9 cellular contexts compared by ENCODE assay signal in genomic region chr1:23167353-23168078, GRCh38. TPM values are rescaled to one million over a fixed set of nuclear protein-coding genes. Genes with fewer than 3 reads are reported as not detected.
DNase-seq lines count a peak whose midpoint lies in the region; ATAC-seq and TF ChIP-seq lines count a peak whose summit lies in the region.
"Had no signal": no experiment of that assay in that cellular context is flagged by ENCODE, and none has a peak within 500 bp of the region (broad histone marks: within the 10 kb centered on the region; RNA-seq: fewer than 3 reads in every experiment).

No MANE protein-coding gene starts in this region.

- WGBS in body of pancreas, 2 donors, result 0 to 4% methylated on average over 7 to 43 of the region's 45 CpGs

- peak overlapping the region in 6 of 7 donors; percentile 68 to 89 (median 78) for H3K27ac Mint-ChIP-seq in CD4-positive, alpha-beta memory T cell
- H3K27ac Mint-ChIP-seq in HFFc6, result peak overlapping the region; percentile 75

- CTCF ChIA-PET in CD4-positive, alpha-beta memory T cell (lab: Charles Lee; ENCODE audit: partially characterized antibody), result interaction anchor here (0.8 to 13.6 kb wide), 5 partner anchors 17 to 69 kb away, joined by 3 to 126 read pairs (median 4); no protein-coding TSS in a partner anchor

- peak in 2 of 3 donors; percentile 22 to 30 for TF ChIP-seq POLR2A in body of pancreas (IDR thresholded peaks at IDR 0.05)

- peak overlapping the region; percentile 47 to 66 for H3K4me3 ChIP-seq in CD4-positive, alpha-beta memory T cell (ENCODE audit: low read length in 2 of 2)
- H3K4me3 ChIP-seq in body of pancreas, result peak overlapping the region; percentile 16 to 27
- peak overlapping the region; percentile 71 for H3K4me3 ChIP-seq in iPS-11a (ENCODE audit: low read depth, low read length)

- ATAC-seq in body of pancreas, result peak; percentile 55
- no peak for ATAC-seq in sciatic nerve
- no peak for ATAC-seq in HG03039 (IDR thresholded peaks at IDR 0.05; ENCODE audit: unreplicated experiment)
- ATAC-seq in HG02981 (IDR thresholded peaks at IDR 0.05; ENCODE audit: unreplicated experiment), result no peak

- peaks cover 0 to 4% of the 10 kb centered on the region in 2 donors for H3K36me3 Mint-ChIP-seq in CD4-positive, alpha-beta memory T cell
- no peaks in the 10 kb centered on the region for H3K36me3 Mint-ChIP-seq in HFFc6 (ENCODE audit: low read depth)

- no peak for TF ChIP-seq CTCF in HFFc6 (IDR thresholded peaks at IDR 0.05)
- no peak for TF ChIP-seq CTCF in body of pancreas (IDR thresholded peaks at IDR 0.05)

- H3K4me1 ChIP-seq in CD4-positive, alpha-beta memory T cell (ENCODE audit: insufficient read depth, low read length), result peaks cover 23% of the 10 kb centered on the region
- peaks cover 8% of the 10 kb centered on the region for H3K4me1 ChIP-seq in body of pancreas

- H3K27me3 ChIP-seq in CD4-positive, alpha-beta memory T cell (ENCODE audit: insufficient read depth, low read length), result no peaks in the 10 kb centered on the region
- H3K27me3 ChIP-seq in body of pancreas, result no peaks in the 10 kb centered on the region

- H3K27me3 Mint-ChIP-seq in CD4-positive, alpha-beta memory T cell, result no peaks in the 10 kb centered on the region
- H3K27me3 Mint-ChIP-seq in HFFc6 (ENCODE audit: insufficient read depth), result peaks cover 2% of the 10 kb centered on the region

- intact Hi-C loops in CD4-positive, alpha-beta memory T cell (cut with micrococcal nuclease), result loop anchor here (1.0 to 5.0 kb wide), 3 partner anchors 49 to 150 kb away; partner anchors contain the start of genes KDM1A and TEX46
- intact Hi-C loops in body of pancreas (cut with DNase I), result no loop called here
- intact Hi-C loops in sciatic nerve (cut with DNase I), result no loop called here

- DNase-seq in CD4-positive, alpha-beta memory T cell, result peak; percentile 26 to 61 (median 35)
- DNase-seq in HFFc6, result peak; percentile 43
- DNase-seq in T-helper 2 cell, result peak in 4 of 5 experiments; percentile 8 to 37 (median 18)
- DNase-seq in body of pancreas, result peak; percentile 42 to 59 (median 50)
- DNase-seq in sciatic nerve (ENCODE audit: low spot score), result peak; percentile 68

- H3K36me3 ChIP-seq in CD4-positive, alpha-beta memory T cell (ENCODE audit: insufficient read depth, low read length), result no peaks in the 10 kb centered on the region
- H3K36me3 ChIP-seq in body of pancreas (replicated peaks in 1 of 2; ENCODE audit: insufficient read depth in 1 of 2, low read depth in 2 of 2), result no peaks in the 10 kb centered on the region

- POLR2A ChIA-PET in CD4-positive, alpha-beta memory T cell (lab: Charles Lee; ENCODE audit: partially characterized antibody), result interaction anchor here (0.6 to 3.5 kb wide), 10 partner anchors 10 to 68 kb away, joined by 3 to 40 read pairs (median 6); no protein-coding TSS in a partner anchor

- peaks cover 19 to 53% (median 32%) of the 10 kb centered on the region in 4 donors for H3K4me1 Mint-ChIP-seq in CD4-positive, alpha-beta memory T cell
- H3K4me1 Mint-ChIP-seq in HFFc6 (ENCODE audit: low read depth), result peaks cover 65% of the 10 kb centered on the region

- H3K4me3 Mint-ChIP-seq in CD4-positive, alpha-beta memory T cell, result peak overlapping the region; percentile 84 to 98 (median 96)
- peak overlapping the region; percentile 97 for H3K4me3 Mint-ChIP-seq in HFFc6

- peak overlapping the region; percentile 53 for H3K27ac ChIP-seq in CD4-positive, alpha-beta memory T cell (ENCODE audit: low read depth, low read length)
- peak overlapping the region; percentile 79 to 94 (median 82) for H3K27ac ChIP-seq in body of pancreas

- no peaks in the 10 kb centered on the region for H3K9me3 Mint-ChIP-seq in CD4-positive, alpha-beta memory T cell
- no peaks in the 10 kb centered on the region for H3K9me3 Mint-ChIP-seq in HFFc6

- H3K9me3 ChIP-seq in CD4-positive, alpha-beta memory T cell (ENCODE audit: control insufficient read depth in 1 of 2, low read length in 2 of 2), result no peaks in the 10 kb centered on the region
- no peaks in the 10 kb centered on the region for H3K9me3 ChIP-seq in body of pancreas

RNA-seq across cellular contexts. Expression of gene LUZP1, which starts 1.1 kb away (rescaled TPM):
- 10 to 100 TPM; 24.7 to 27.9 TPM for total RNA-seq in CD4-positive, alpha-beta memory T cell
- 10 to 100 TPM; 11.6 to 39.3 TPM for polyA plus RNA-seq in CD4-positive, alpha-beta memory T cell
- 10 to 100 TPM; 47.3 to 55.6 (median 53.0) TPM for total RNA-seq in HFFc6 (2021; fragmentation: NEBNext Ultra II Directional; extraction: Animal tissue kit (Norgen Biotek cat#: 25700))
- total RNA-seq in body of pancreas, result 1 to 10 TPM; 4.6 to 8.0 TPM
- 38.2 TPM for total RNA-seq in sciatic nerve

RNA-seq across cellular contexts. Expression of gene HTR1D, which starts 49.8 kb away (rescaled TPM):
- not detected for total RNA-seq in CD4-positive, alpha-beta memory T cell
- polyA plus RNA-seq in CD4-positive, alpha-beta memory T cell, result not detected
- under 1 TPM; 0.17 to 0.53 (median 0.44) TPM for total RNA-seq in HFFc6 (2021; fragmentation: NEBNext Ultra II Directional; extraction: Animal tissue kit (Norgen Biotek cat#: 25700))
- total RNA-seq in body of pancreas (not detected), sciatic nerve (2.1 TPM)
- total RNA-seq: T-helper 1 cell treated with Interleukin-12 subunit alpha and Interleukin-12 subunit beta and Interleukin-4 antibody, amounts not matched to agents 30 ng/mL and 1 ng/mL, for 36 hours had no signal

Comparison
In these comparisons a context has a peak if more than half of its experiments do, and no peak if none do; other contexts are left out.
1. DNase-seq: peak in every context shown above with its lines; median percentile 68 in sciatic nerve; 50 in body of pancreas; 43 in HFFc6; 35 in CD4-positive, alpha-beta memory T cell; 18 in T-helper 2 cell.